1 cellular context compared by ENCODE assay signal in genomic region chr10:61836888-61837747, GRCh38.
TF ChIP-seq lines count a peak whose summit lies in the region.

No MANE protein-coding gene starts in this region.

TF ChIP-seq in HEK293, 187 proteins besides CTCF, POLR2A, EP300 and RAD21 (continued from another document and continues in another):
- TF ChIP-seq ZBTB11 (tag by site-specific recombination; conservative IDR thresholded peaks at IDR 0.05; ENCODE audit: low read depth) (no peak), BCL11A (tag by site-specific recombination; IDR thresholded peaks at IDR 0.05; ENCODE audit: low read depth) (0 out of 2 replicates have a peak, but pooled peaks have one; percentile 56), ZNF169 (tag by site-specific recombination; IDR thresholded peaks at IDR 0.05) (no peak), ZNF426 (tag by site-specific recombination; IDR thresholded peaks at IDR 0.05) (no peak), SETDB1 (IDR thresholded peaks at IDR 0.05; ENCODE audit: insufficient read length, low read length) (no peak), ZNF404 (tag by site-specific recombination; IDR thresholded peaks at IDR 0.05) (no peak), ZNF248 (tag by site-specific recombination; IDR thresholded peaks at IDR 0.05) (no peak), ZNF184 (tag by site-specific recombination; IDR thresholded peaks at IDR 0.05) (no peak), ZNF335 (tag by site-specific recombination; conservative IDR thresholded peaks at IDR 0.05) (no peak), YY2 (tag by site-specific recombination; IDR thresholded peaks at IDR 0.05) (no peak), ZNF354C (tag by site-specific recombination; IDR thresholded peaks at IDR 0.05; ENCODE audit: borderline replicate concordance, low read depth) (no peak), WT1 (tag by site-specific recombination; IDR thresholded peaks at IDR 0.05) (no peak; the same call in 1 of the 2 replicates), ZNF596 (tag by site-specific recombination; IDR thresholded peaks at IDR 0.05) (no peak), ZNF555 (tag by site-specific recombination; conservative IDR thresholded peaks at IDR 0.05) (no peak), BCL6B (tag by site-specific recombination; IDR thresholded peaks at IDR 0.05) (peak; percentile 80), ZNF280C (tag by site-specific recombination; IDR thresholded peaks at IDR 0.05) (no peak), ZNF529 (tag by site-specific recombination; IDR thresholded peaks at IDR 0.05; ENCODE audit: insufficient replicate concordance) (no peak), ZNF274 (IDR thresholded peaks at IDR 0.05; ENCODE audit: low read length) (no peak), ZNF274 (tag by site-specific recombination; IDR thresholded peaks at IDR 0.05; ENCODE audit: borderline replicate concordance) (no peak), ZNF792 (tag by site-specific recombination; IDR thresholded peaks at IDR 0.05) (no peak), PRDM1 (tag by site-specific recombination; IDR thresholded peaks at IDR 0.05) (no peak), SALL2 (tag by site-specific recombination; IDR thresholded peaks at IDR 0.05; ENCODE audit: borderline replicate concordance) (no peak), TRIM28 (IDR thresholded peaks at IDR 0.05; ENCODE audit: borderline replicate concordance, low read length) (no peak), GLI2 (tag by site-specific recombination; IDR thresholded peaks at IDR 0.05; ENCODE audit: borderline replicate concordance, low read depth) (no peak), KLF10 (tag by site-specific recombination; IDR thresholded peaks at IDR 0.05) (peak; percentile 45; the same call in 1 of the 2 replicates), ZNF112 (tag by site-specific recombination; IDR thresholded peaks at IDR 0.05) (no peak), ZNF677 (tag by site-specific recombination; IDR thresholded peaks at IDR 0.05) (no peak), OSR2 (tag by site-specific recombination; IDR thresholded peaks at IDR 0.05) (peak; percentile 24; the same call in 1 of the 2 replicates), ZNF707 (tag by site-specific recombination; IDR thresholded peaks at IDR 0.05) (no peak), ZSCAN16 (tag by site-specific recombination; IDR thresholded peaks at IDR 0.05) (no peak), ZNF610 (tag by site-specific recombination; IDR thresholded peaks at IDR 0.05; ENCODE audit: borderline replicate concordance) (no peak), ZNF623 (tag by site-specific recombination; IDR thresholded peaks at IDR 0.05) (no peak), SP3 (tag by site-specific recombination; IDR thresholded peaks at IDR 0.05) (no peak), ZNF549 (tag by site-specific recombination; IDR thresholded peaks at IDR 0.05) (no peak), ZNF16 (tag by site-specific recombination; IDR thresholded peaks at IDR 0.05; ENCODE audit: low read depth) (no peak), ZNF658 (tag by site-specific recombination; IDR thresholded peaks at IDR 0.05) (no peak), ZBTB1 (tag by site-specific recombination; IDR thresholded peaks at IDR 0.05) (no peak)
- TF ChIP-seq, protein P1, sequence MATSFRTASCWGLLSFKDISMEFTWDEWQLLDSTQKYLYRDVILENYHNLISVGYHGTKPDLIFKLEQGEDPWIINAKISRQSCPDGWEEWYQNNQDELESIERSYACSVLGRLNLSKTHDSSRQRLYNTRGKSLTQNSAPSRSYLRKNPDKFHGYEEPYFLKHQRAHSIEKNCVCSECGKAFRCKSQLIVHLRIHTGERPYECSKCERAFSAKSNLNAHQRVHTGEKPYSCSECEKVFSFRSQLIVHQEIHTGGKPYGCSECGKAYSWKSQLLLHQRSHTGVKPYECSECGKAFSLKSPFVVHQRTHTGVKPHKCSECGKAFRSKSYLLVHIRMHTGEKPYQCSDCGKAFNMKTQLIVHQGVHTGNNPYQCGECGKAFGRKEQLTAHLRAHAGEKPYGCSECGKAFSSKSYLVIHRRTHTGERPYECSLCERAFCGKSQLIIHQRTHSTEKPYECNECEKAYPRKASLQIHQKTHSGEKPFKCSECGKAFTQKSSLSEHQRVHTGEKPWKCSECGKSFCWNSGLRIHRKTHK (tag by site-specific recombination; IDR thresholded peaks at IDR 0.05), result no peak
- TF ChIP-seq, protein P2, sequence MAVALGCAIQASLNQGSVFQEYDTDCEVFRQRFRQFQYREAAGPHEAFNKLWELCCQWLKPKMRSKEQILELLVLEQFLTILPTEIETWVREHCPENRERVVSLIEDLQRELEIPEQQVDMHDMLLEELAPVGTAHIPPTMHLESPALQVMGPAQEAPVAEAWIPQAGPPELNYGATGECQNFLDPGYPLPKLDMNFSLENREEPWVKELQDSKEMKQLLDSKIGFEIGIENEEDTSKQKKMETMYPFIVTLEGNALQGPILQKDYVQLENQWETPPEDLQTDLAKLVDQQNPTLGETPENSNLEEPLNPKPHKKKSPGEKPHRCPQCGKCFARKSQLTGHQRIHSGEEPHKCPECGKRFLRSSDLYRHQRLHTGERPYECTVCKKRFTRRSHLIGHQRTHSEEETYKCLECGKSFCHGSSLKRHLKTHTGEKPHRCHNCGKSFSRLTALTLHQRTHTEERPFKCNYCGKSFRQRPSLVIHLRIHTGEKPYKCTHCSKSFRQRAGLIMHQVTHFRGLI (tag by site-specific recombination; IDR thresholded peaks at IDR 0.05), result no peak
- TF ChIP-seq, protein P3, sequence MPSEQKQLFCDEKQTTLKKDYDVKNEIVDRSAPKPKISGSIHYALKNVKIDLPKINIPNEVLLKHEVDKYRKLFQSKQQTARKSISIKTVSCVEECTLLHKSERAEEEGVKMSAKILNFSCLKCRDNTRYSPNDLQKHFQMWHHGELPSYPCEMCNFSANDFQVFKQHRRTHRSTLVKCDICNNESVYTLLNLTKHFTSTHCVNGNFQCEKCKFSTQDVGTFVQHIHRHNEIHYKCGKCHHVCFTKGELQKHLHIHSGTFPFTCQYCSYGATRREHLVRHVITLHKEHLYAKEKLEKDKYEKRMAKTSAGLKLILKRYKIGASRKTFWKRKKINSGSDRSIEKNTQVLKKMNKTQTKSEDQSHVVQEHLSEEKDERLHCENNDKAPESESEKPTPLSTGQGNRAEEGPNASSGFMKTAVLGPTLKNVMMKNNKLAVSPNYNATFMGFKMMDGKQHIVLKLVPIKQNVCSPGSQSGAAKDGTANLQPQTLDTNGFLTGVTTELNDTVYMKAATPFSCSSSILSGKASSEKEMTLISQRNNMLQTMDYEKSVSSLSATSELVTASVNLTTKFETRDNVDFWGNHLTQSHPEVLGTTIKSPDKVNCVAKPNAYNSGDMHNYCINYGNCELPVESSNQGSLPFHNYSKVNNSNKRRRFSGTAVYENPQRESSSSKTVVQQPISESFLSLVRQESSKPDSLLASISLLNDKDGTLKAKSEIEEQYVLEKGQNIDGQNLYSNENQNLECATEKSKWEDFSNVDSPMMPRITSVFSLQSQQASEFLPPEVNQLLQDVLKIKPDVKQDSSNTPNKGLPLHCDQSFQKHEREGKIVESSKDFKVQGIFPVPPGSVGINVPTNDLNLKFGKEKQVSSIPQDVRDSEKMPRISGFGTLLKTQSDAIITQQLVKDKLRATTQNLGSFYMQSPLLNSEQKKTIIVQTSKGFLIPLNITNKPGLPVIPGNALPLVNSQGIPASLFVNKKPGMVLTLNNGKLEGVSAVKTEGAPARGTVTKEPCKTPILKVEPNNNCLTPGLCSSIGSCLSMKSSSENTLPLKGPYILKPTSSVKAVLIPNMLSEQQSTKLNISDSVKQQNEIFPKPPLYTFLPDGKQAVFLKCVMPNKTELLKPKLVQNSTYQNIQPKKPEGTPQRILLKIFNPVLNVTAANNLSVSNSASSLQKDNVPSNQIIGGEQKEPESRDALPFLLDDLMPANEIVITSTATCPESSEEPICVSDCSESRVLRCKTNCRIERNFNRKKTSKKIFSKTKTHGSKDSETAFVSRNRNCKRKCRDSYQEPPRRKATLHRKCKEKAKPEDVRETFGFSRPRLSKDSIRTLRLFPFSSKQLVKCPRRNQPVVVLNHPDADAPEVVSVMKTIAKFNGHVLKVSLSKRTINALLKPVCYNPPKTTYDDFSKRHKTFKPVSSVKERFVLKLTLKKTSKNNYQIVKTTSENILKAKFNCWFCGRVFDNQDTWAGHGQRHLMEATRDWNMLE (tag by site-specific recombination; conservative IDR thresholded peaks at IDR 0.05; ENCODE audit: low read depth), result no peak; the same call in 1 of the 2 replicates
- TF ChIP-seq, protein P4, sequence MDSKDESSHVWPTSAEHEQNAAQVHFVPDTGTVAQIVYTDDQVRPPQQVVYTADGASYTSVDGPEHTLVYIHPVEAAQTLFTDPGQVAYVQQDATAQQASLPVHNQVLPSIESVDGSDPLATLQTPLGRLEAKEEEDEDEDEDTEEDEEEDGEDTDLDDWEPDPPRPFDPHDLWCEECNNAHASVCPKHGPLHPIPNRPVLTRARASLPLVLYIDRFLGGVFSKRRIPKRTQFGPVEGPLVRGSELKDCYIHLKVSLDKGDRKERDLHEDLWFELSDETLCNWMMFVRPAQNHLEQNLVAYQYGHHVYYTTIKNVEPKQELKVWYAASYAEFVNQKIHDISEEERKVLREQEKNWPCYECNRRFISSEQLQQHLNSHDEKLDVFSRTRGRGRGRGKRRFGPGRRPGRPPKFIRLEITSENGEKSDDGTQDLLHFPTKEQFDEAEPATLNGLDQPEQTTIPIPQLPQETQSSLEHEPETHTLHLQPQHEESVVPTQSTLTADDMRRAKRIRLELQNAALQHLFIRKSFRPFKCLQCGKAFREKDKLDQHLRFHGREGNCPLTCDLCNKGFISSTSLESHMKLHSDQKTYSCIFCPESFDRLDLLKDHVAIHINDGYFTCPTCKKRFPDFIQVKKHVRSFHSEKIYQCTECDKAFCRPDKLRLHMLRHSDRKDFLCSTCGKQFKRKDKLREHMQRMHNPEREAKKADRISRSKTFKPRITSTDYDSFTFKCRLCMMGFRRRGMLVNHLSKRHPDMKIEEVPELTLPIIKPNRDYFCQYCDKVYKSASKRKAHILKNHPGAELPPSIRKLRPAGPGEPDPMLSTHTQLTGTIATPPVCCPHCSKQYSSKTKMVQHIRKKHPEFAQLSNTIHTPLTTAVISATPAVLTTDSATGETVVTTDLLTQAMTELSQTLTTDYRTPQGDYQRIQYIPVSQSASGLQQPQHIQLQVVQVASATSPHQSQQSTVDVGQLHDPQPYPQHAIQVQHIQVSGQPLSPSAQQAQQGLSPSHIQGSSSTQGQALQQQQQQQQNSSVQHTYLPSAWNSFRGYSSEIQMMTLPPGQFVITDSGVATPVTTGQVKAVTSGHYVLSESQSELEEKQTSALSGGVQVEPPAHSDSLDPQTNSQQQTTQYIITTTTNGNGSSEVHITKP (tag by site-specific recombination; IDR thresholded peaks at IDR 0.05), result no peak
- TF ChIP-seq, protein P5, sequence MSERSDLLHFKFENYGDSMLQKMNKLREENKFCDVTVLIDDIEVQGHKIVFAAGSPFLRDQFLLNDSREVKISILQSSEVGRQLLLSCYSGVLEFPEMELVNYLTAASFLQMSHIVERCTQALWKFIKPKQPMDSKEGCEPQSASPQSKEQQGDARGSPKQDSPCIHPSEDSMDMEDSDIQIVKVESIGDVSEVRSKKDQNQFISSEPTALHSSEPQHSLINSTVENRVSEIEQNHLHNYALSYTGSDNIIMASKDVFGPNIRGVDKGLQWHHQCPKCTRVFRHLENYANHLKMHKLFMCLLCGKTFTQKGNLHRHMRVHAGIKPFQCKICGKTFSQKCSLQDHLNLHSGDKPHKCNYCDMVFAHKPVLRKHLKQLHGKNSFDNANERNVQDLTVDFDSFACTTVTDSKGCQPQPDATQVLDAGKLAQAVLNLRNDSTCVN (tag by site-specific recombination; optimal IDR thresholded peaks at IDR 0.05), result no peak
